1 cellular context compared by ENCODE assay signal in the genomic region with DNA sequence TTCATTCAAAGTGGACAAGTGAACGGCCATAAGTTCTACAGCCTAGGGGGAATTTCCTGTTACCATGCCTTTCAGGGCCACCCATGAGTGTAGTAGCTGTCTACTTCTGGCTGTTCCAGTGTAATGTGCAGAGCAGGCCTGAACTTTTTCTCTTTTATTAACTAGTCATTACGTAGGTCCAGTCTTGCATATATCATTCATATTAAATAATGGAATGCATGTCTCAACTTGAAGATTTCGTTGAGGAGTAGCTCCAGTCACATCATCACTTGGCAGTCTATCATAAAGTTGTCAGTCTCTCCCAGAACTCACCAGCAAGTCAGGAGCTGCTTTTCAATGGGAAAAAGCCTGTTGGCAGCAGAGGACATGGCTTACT.
TF ChIP-seq lines count a peak whose summit lies in the region.

No MANE protein-coding gene starts in this region.

TF ChIP-seq in HepG2, 621 proteins besides CTCF, POLR2A, EP300 and RAD21:
- TF ChIP-seq, protein P1, sequence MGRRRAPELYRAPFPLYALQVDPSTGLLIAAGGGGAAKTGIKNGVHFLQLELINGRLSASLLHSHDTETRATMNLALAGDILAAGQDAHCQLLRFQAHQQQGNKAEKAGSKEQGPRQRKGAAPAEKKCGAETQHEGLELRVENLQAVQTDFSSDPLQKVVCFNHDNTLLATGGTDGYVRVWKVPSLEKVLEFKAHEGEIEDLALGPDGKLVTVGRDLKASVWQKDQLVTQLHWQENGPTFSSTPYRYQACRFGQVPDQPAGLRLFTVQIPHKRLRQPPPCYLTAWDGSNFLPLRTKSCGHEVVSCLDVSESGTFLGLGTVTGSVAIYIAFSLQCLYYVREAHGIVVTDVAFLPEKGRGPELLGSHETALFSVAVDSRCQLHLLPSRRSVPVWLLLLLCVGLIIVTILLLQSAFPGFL (CRISPR knock-in tag; IDR thresholded peaks at IDR 0.05) = no peak
- TF ChIP-seq ZFP36 (IDR thresholded peaks at IDR 0.05; ENCODE audit: borderline replicate concordance, low read depth, low read length, partially characterized antibody) = no peak
- TF ChIP-seq ARNT2 (CRISPR knock-in tag; IDR thresholded peaks at IDR 0.05; ENCODE audit: low read depth) = no peak
- no peak for TF ChIP-seq SIN3B (IDR thresholded peaks at IDR 0.05; ENCODE audit: low read length)
- no peak for TF ChIP-seq ZNF83 (CRISPR knock-in tag; IDR thresholded peaks at IDR 0.05; ENCODE audit: borderline replicate concordance)
- TF ChIP-seq FOXJ3 (CRISPR knock-in tag; IDR thresholded peaks at IDR 0.05; ENCODE audit: borderline replicate concordance) = no peak
- TF ChIP-seq, protein P2, sequence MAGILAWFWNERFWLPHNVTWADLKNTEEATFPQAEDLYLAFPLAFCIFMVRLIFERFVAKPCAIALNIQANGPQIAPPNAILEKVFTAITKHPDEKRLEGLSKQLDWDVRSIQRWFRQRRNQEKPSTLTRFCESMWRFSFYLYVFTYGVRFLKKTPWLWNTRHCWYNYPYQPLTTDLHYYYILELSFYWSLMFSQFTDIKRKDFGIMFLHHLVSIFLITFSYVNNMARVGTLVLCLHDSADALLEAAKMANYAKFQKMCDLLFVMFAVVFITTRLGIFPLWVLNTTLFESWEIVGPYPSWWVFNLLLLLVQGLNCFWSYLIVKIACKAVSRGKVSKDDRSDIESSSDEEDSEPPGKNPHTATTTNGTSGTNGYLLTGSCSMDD (CRISPR knock-in tag; IDR thresholded peaks at IDR 0.05) = no peak
- TF ChIP-seq ZNF703 (CRISPR knock-in tag; IDR thresholded peaks at IDR 0.05; ENCODE audit: borderline replicate concordance) = no peak
- no peak for TF ChIP-seq NFYC (CRISPR knock-in tag; IDR thresholded peaks at IDR 0.05)
- TF ChIP-seq ZNF333 (CRISPR knock-in tag; IDR thresholded peaks at IDR 0.05; ENCODE audit: borderline replicate concordance) = no peak
- no peak for TF ChIP-seq ZSCAN12 (CRISPR knock-in tag; IDR thresholded peaks at IDR 0.05)
- no peak for TF ChIP-seq ZNF724P (CRISPR knock-in tag; IDR thresholded peaks at IDR 0.05; ENCODE audit: borderline replicate concordance)
- TF ChIP-seq KLF6 (CRISPR knock-in tag; IDR thresholded peaks at IDR 0.05) = no peak
- TF ChIP-seq ZNF775 (CRISPR knock-in tag; IDR thresholded peaks at IDR 0.05; ENCODE audit: borderline replicate concordance) = no peak
- no peak for TF ChIP-seq ZNF567 (CRISPR knock-in tag; IDR thresholded peaks at IDR 0.05; ENCODE audit: borderline replicate concordance)
- TF ChIP-seq HIVEP1 (CRISPR knock-in tag; IDR thresholded peaks at IDR 0.05) = no peak
- TF ChIP-seq, protein P3, sequence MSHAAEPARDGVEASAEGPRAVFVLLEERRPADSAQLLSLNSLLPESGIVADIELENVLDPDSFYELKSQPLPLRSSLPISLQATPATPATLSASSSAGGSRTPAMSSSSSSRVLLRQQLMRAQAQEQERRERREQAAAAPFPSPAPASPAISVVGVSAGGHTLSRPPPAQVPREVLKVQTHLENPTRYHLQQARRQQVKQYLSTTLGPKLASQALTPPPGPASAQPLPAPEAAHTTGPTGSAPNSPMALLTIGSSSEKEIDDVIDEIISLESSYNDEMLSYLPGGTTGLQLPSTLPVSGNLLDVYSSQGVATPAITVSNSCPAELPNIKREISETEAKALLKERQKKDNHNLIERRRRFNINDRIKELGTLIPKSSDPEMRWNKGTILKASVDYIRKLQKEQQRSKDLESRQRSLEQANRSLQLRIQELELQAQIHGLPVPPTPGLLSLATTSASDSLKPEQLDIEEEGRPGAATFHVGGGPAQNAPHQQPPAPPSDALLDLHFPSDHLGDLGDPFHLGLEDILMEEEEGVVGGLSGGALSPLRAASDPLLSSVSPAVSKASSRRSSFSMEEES (CRISPR knock-in tag; IDR thresholded peaks at IDR 0.05) = no peak
- no peak for TF ChIP-seq ZNF674 (CRISPR knock-in tag; IDR thresholded peaks at IDR 0.05; ENCODE audit: low read depth)
- TF ChIP-seq HOXA3 (CRISPR knock-in tag; IDR thresholded peaks at IDR 0.05) = no peak
- no peak for TF ChIP-seq HOXA9 (CRISPR knock-in tag; IDR thresholded peaks at IDR 0.05; ENCODE audit: borderline replicate concordance)
